ENCODE assay signal across 10 cellular contexts in the genomic region with DNA sequence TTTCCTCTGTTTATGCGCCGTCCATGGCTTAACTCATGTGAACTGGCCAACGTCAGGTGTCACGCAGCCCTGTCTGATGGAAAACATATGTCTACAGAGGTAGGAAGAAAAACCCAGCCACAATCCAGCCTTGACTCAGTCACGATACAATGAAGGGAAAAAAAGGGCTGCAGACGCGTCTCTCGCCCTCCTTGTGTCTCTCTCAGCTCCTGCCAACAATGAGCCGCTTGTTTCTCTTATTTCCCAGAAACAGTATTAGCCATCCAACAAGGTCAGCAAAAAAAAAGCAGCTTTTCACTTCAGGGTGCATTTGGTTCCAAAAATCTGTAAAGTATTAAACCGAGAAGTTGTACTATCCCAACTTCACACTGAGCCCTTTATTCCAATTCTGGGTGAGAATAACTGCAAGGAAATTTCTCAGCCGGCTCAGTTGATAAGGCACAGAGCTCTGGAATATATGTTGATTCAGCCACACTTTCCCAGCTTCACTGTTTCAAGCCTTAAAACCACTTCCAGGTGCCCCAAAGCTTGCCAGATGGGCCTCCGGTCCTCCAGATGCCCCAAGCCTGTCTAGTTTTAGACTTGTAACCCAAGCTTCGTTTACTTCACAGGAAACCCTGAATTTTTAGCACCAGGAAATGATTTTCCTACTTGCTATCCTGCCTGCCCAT.
A peak's percentile ranks its signal among the peaks of the same experiment; 100 is the strongest.
DNase-seq lines count a peak whose midpoint lies in the region; ATAC-seq and TF ChIP-seq lines count a peak whose summit lies in the region.
"Had no signal": no experiment of that assay in that cellular context is flagged by ENCODE, and none has a peak within 500 bp of the region (broad histone marks: within the 10 kb centered on the region; RNA-seq: fewer than 3 reads in every experiment).

No MANE protein-coding gene starts in this region.

- no peaks in the 10 kb centered on the region for H3K79me2 ChIP-seq in OCI-LY1 (ENCODE audit: insufficient read depth, low read length)

- H3F3A ChIP-seq in OCI-LY1 (ENCODE audit: insufficient read depth, low read length) = no peaks in the 10 kb centered on the region

- no peaks in the 10 kb centered on the region for H3K36me3 Mint-ChIP-seq in activated CD8-positive, alpha-beta T cell treated with anti-CD3 and anti-CD28 coated beads, Interleukin-2, amount 10 ng/mL, durations not matched to agents 7 days and 5 days (ENCODE audit: low read depth)

- peaks cover 14% of the 10 kb centered on the region for H3K27me3 Mint-ChIP-seq in activated CD8-positive, alpha-beta T cell treated with anti-CD3 and anti-CD28 coated beads, Interleukin-2, amount 10 ng/mL, durations not matched to agents 7 days and 5 days (ENCODE audit: low read depth)

- CTCF ChIA-PET in activated CD8-positive, alpha-beta T cell treated with anti-CD3 and anti-CD28 coated beads, Interleukin-2, amount 10 ng/mL, durations not matched to agents 7 days and 5 days (lab: Charles Lee) = interaction anchor here (0.9 to 1.5 kb wide), 2 partner anchors 198 to 254 kb away, joined by 3 to 4 read pairs; a partner anchor contains a TSS

- H3K4me1 ChIP-seq in OCI-LY1 (ENCODE audit: insufficient read depth, low read length, severe bottlenecking) = peaks cover 39% of the 10 kb centered on the region
- peaks cover 25% of the 10 kb centered on the region for H3K4me1 ChIP-seq in testis

- no peak overlapping the region for H3K4me2 ChIP-seq in OCI-LY1 (ENCODE audit: low read length)

- POLR2A ChIA-PET in activated CD8-positive, alpha-beta T cell treated with anti-CD3 and anti-CD28 coated beads, Interleukin-2, amount 10 ng/mL, durations not matched to agents 7 days and 5 days (lab: Charles Lee) = no interaction called here

- DNase-seq in epidermal melanocyte (ENCODE audit: insufficient read length, low spot score) (peak; percentile 72), lung microvascular endothelial cell (ENCODE audit: low read depth in 2 of 2) (peak; percentile 61 to 79), testis (peak; percentile 79)
- DNase-seq in activated CD8-positive, alpha-beta T cell treated with anti-CD3 and anti-CD28 coated beads, Interleukin-2, amount 10 ng/mL, durations not matched to agents 7 days and 5 days = no peak
- DNase-seq: activated effector memory CD4-positive, alpha-beta T cell treated with anti-CD3 and anti-CD28 coated beads, Interleukin-2, amount 50 U/mL, for 16 hours; NCI-H1048 had no signal

- TF ChIP-seq CTCF in OCI-LY1 (IDR thresholded peaks at IDR 0.05; ENCODE audit: low read length) (no peak), testis (IDR thresholded peaks at IDR 0.05) (no peak)

- H3K9me2 ChIP-seq in OCI-LY1 (ENCODE audit: low read depth, low read length) = no peaks in the 10 kb centered on the region

- no peak overlapping the region for H3K27ac Mint-ChIP-seq in activated CD8-positive, alpha-beta T cell treated with anti-CD3 and anti-CD28 coated beads, Interleukin-2, amount 10 ng/mL, durations not matched to agents 7 days and 5 days

- H3K9me3 ChIP-seq in OCI-LY1 (ENCODE audit: low read length) = no peaks in the 10 kb centered on the region
- H3K9me3 ChIP-seq in testis = no peaks in the 10 kb centered on the region

- no peak overlapping the region for H3K4me3 Mint-ChIP-seq in activated CD8-positive, alpha-beta T cell treated with anti-CD3 and anti-CD28 coated beads, Interleukin-2, amount 10 ng/mL, durations not matched to agents 7 days and 5 days

- WGBS in testis, 2 donors = 38 to 53% methylated on average over 13 of the region's 13 CpGs

- no peaks in the 10 kb centered on the region for H3K9me3 Mint-ChIP-seq in activated CD8-positive, alpha-beta T cell treated with anti-CD3 and anti-CD28 coated beads, Interleukin-2, amount 10 ng/mL, durations not matched to agents 7 days and 5 days (ENCODE audit: insufficient read depth)

- 0 out of 2 replicates have a peak overlapping the region, but pooled peaks have one; percentile 7 for H3K9ac ChIP-seq in OCI-LY1 (ENCODE audit: low read length)

- H3K36me3 ChIP-seq in OCI-LY1 (ENCODE audit: insufficient read depth, low read length) (no peaks in the 10 kb centered on the region), testis (ENCODE audit: low read depth, missing control alignments) (no peaks in the 10 kb centered on the region)

- no peak overlapping the region for H2AFZ ChIP-seq in OCI-LY1 (ENCODE audit: low read length)

- peak overlapping the region; percentile 64 for H3K27ac ChIP-seq in OCI-LY1 (ENCODE audit: low read depth, low read length, poor library complexity, severe bottlenecking)
- H3K27ac ChIP-seq in testis = peak overlapping the region; percentile 59 to 60

- H3K4me1 Mint-ChIP-seq in activated CD8-positive, alpha-beta T cell treated with anti-CD3 and anti-CD28 coated beads, Interleukin-2, amount 10 ng/mL, durations not matched to agents 7 days and 5 days (ENCODE audit: low read depth) = no peaks in the 10 kb centered on the region

- TF ChIP-seq POLR2A in testis (IDR thresholded peaks at IDR 0.05) = no peak

- intact Hi-C loops in testis (cut with DNase I; ENCODE audit: low total_unique reads) = no loop called here

- ATAC-seq in GM21825 (IDR thresholded peaks at IDR 0.05; ENCODE audit: unreplicated experiment) = no peak
- ATAC-seq in HG03521 (IDR thresholded peaks at IDR 0.05; ENCODE audit: unreplicated experiment) = no peak
- ATAC-seq in activated CD8-positive, alpha-beta T cell treated with anti-CD3 and anti-CD28 coated beads, Interleukin-2, amount 10 ng/mL, durations not matched to agents 7 days and 5 days = no peak
- no peak for ATAC-seq in GM21786 (IDR thresholded peaks at IDR 0.05; ENCODE audit: unreplicated experiment)

- H3K27me3 ChIP-seq in OCI-LY1 (ENCODE audit: insufficient read depth, low read length) (no peaks in the 10 kb centered on the region), testis (no peaks in the 10 kb centered on the region)

- H4K20me1 ChIP-seq in OCI-LY1 (ENCODE audit: insufficient read depth, low read length) = no peaks in the 10 kb centered on the region

- no peak overlapping the region for H3K4me3 ChIP-seq in OCI-LY1 (ENCODE audit: low read depth, low read length, poor library complexity, severe bottlenecking)
- H3K4me3 ChIP-seq in testis = no peak overlapping the region
